ENCODE assay signal across 1 cellular context in the genomic region with DNA sequence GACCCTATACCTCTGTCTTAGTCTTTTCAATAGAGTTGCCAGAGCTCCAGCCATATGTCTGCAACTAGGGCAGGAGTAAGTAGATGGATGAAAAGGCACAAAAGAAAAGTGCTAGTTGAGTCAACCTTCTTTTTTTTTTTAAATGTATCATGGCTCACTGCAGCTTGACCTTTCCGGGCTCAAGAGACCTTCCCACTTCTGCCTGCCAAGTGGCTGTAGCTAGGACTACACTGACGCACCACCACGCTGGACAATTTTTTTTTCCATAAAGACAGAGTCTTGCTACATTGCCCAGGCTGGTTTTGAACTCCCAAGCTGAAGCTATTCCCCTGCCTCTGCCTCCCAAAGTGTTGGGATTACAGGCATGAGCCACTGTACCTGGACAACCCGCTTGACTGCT.
TF ChIP-seq lines count a peak whose summit lies in the region.

No MANE protein-coding gene starts in this region.

TF ChIP-seq in K562, 482 proteins besides CTCF, POLR2A, EP300 and RAD21:
- TF ChIP-seq ZNF121 (CRISPR knock-in tag; conservative IDR thresholded peaks at IDR 0.05): peak; percentile 29; the same call in 1 of the 2 replicates
- no peak for TF ChIP-seq ZNF584 (CRISPR knock-in tag; IDR thresholded peaks at IDR 0.05; ENCODE audit: low read depth)
